In the genomic region with DNA sequence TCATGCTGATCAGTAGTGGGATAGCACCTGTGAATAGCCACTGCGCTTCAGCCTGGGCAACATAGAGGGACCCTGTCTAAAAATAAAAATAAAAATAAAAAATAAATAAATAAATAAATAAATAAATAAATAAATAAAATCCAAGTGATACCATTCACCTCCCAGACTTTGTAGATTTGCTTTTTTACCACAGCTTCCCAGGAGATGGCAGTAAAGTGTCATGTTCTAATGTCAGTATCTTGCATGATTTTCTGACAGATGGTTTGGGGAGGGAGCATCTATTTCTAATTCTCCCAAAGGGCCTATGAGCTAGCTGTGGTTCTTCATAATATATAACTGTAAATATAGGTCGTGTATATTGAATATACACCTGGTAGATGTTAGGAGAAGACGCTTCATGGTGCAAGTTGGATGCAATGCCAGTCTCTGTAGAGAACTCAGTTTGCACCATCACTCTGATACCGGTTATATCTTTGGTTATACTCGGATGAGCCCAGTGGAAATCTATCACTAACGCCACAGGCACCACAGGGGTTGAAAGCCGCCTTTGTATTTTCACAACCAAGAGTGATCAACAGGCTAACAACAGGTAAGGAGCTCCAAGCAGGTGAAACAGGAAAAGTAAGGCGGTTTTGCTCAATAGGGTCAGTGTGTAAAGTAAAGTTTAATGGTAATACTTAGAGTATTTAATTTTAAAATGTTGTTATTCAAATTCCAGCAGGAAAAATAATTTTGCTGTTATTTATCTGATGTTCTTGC, we compare ENCODE assay signal across 8 cellular contexts. TPM values are rescaled to one million over a fixed set of nuclear protein-coding genes. Genes with fewer than 3 reads are reported as not detected.
DNase-seq lines count a peak whose midpoint lies in the region; ATAC-seq and TF ChIP-seq lines count a peak whose summit lies in the region.

No MANE protein-coding gene starts in this region.

- peaks cover 12% of the 10 kb centered on the region for H3K36me3 Mint-ChIP-seq in endodermal cell (ENCODE audit: low read depth)

- no peaks in the 10 kb centered on the region for H3K9me3 ChIP-seq in cardiac muscle cell (ENCODE audit: low read depth)
- H3K9me3 ChIP-seq in right atrium auricular region: no peaks in the 10 kb centered on the region
- H3K9me3 ChIP-seq in MM.1S (replicated peaks; ENCODE audit: insufficient read depth, low read length): no peaks in the 10 kb centered on the region
- no peaks in the 10 kb centered on the region for H3K9me3 ChIP-seq in endodermal cell (ENCODE audit: control insufficient read depth, low read length)

- H3K27me3 ChIP-seq in cardiac muscle cell (no peaks in the 10 kb centered on the region), right atrium auricular region (no peaks in the 10 kb centered on the region), MM.1S (replicated peaks; ENCODE audit: insufficient read depth, low read length) (peaks cover 30% of the 10 kb centered on the region), endodermal cell (ENCODE audit: control insufficient read depth, insufficient read depth, low read length, poor library complexity, severe bottlenecking) (peaks cover 21% of the 10 kb centered on the region)

- H3K4me3 Mint-ChIP-seq in endodermal cell: no peak overlapping the region

- H3K27ac Mint-ChIP-seq in endodermal cell: no peak overlapping the region

- H3K9me3 Mint-ChIP-seq in endodermal cell: no peaks in the 10 kb centered on the region

- no peak overlapping the region for H3K27ac ChIP-seq in cardiac muscle cell
- H3K27ac ChIP-seq in right atrium auricular region: no peak overlapping the region
- H3K27ac ChIP-seq in MM.1S (ENCODE audit: low read length): no peak overlapping the region
- H3K27ac ChIP-seq in endodermal cell (ENCODE audit: low read depth, low read length): no peak overlapping the region

- H3K27me3 Mint-ChIP-seq in endodermal cell (ENCODE audit: insufficient read depth): peaks cover 10% of the 10 kb centered on the region

- DNase-seq in cardiac muscle cell (ENCODE audit: low read depth in 1 of 2, low spot score in 1 of 2) (peak; percentile 49 to 84), right atrium auricular region (ENCODE audit: low spot score) (no peak), MM.1S (peak; percentile 51), RPMI7951 (ENCODE audit: low read depth) (peak; percentile 77), endodermal cell (no peak), mucosa of gallbladder (ENCODE audit: low spot score) (peak; percentile 68)

- H3K4me1 Mint-ChIP-seq in endodermal cell: peaks cover 3% of the 10 kb centered on the region

- peaks cover 4% of the 10 kb centered on the region for H3K4me1 ChIP-seq in cardiac muscle cell (ENCODE audit: low read depth)
- H3K4me1 ChIP-seq in right atrium auricular region: peaks cover 0 to 7% of the 10 kb centered on the region in 2 donors
- 0 out of 2 replicates have a peak, but pooled peaks cover 3% of the 10 kb centered on the region for H3K4me1 ChIP-seq in MM.1S (ENCODE audit: low read length)
- H3K4me1 ChIP-seq in endodermal cell (ENCODE audit: control insufficient read depth, insufficient read depth, low read length): no peaks in the 10 kb centered on the region

- ATAC-seq in HG03280 (IDR thresholded peaks at IDR 0.05; ENCODE audit: unreplicated experiment): no peak
- ATAC-seq in GM21717 (IDR thresholded peaks at IDR 0.05; ENCODE audit: unreplicated experiment): no peak

- no peaks in the 10 kb centered on the region for H3K79me2 ChIP-seq in MM.1S (ENCODE audit: low read length)

- H2AFZ ChIP-seq in MM.1S (ENCODE audit: low read length): no peak overlapping the region

- TF ChIP-seq CTCF in cardiac muscle cell (IDR thresholded peaks at IDR 0.05; ENCODE audit: low read depth, low read length) (peak; percentile 53), right atrium auricular region (IDR thresholded peaks at IDR 0.05) (peak in 1 of 2 donors; percentile 61), MM.1S (IDR thresholded peaks at IDR 0.05; ENCODE audit: low read length) (peak; percentile 37), endodermal cell (conservative IDR thresholded peaks at IDR 0.05) (peak; percentile 73)

- H3K9ac ChIP-seq in MM.1S (ENCODE audit: low read length) (no peak overlapping the region), endodermal cell (ENCODE audit: extremely low read depth, low read length, poor library complexity, severe bottlenecking) (no peak overlapping the region)

- no peaks in the 10 kb centered on the region for H3K36me3 ChIP-seq in cardiac muscle cell
- no peaks in the 10 kb centered on the region for H3K36me3 ChIP-seq in right atrium auricular region
- H3K36me3 ChIP-seq in MM.1S (replicated peaks; ENCODE audit: insufficient read depth, low read length): no peaks in the 10 kb centered on the region
- H3K36me3 ChIP-seq in endodermal cell (ENCODE audit: control insufficient read depth, insufficient read depth, low read length): peaks cover 4% of the 10 kb centered on the region

- H4K20me1 ChIP-seq in MM.1S (ENCODE audit: insufficient read depth, low read length): no peaks in the 10 kb centered on the region

- H3K4me3 ChIP-seq in cardiac muscle cell (no peak overlapping the region), right atrium auricular region (no peak overlapping the region), MM.1S (ENCODE audit: low read length) (no peak overlapping the region), endodermal cell (ENCODE audit: low read length) (no peak overlapping the region)

- 37 to 86% methylated on average over 1 to 8 of the region's 8 CpGs for WGBS in endodermal cell (ENCODE audit: insufficient coverage in 1 of 2, insufficient read length in 1 of 2), 2 experiments

- H3K4me2 ChIP-seq in MM.1S (ENCODE audit: low read depth, low read length): no peak overlapping the region

- H3K9me2 ChIP-seq in MM.1S (replicated peaks; ENCODE audit: insufficient read depth, low read length): no peaks in the 10 kb centered on the region

- no peaks in the 10 kb centered on the region for H3F3A ChIP-seq in MM.1S (ENCODE audit: insufficient read depth, low read length)

RNA-seq across cellular contexts. Expression of a gene that starts 13.9 kb away (rescaled TPM):
- total RNA-seq in cardiac muscle cell (126 and 134 TPM in 2 replicates), right atrium auricular region (10 to 100 TPM; 17.5 to 33.6 TPM), endodermal cell (10 to 100 TPM in 1 of 2 donors, 1 to 10 TPM in 1; 4.1 to 10.6 TPM), mucosa of gallbladder (85.6 TPM)
- 117 and 157 TPM in 2 replicates for polyA plus RNA-seq in cardiac muscle cell
- total RNA-seq in RPMI7951 (2014; rRNA removed; shearing (Covaris generic)): 15.3 and 18.9 TPM in 2 replicates
- polyA plus RNA-seq in endodermal cell (2013, experiment 1 of 2): 395 TPM
- 360 TPM for polyA plus RNA-seq in endodermal cell (2013, experiment 2 of 2)

RNA-seq across cellular contexts. Expression of a gene that starts 18.1 kb away (rescaled TPM):
- total RNA-seq in cardiac muscle cell: 3.7 and 5.1 TPM in 2 replicates
- 6.4 and 8.5 TPM in 2 replicates for polyA plus RNA-seq in cardiac muscle cell
- 1 to 10 TPM; 1.3 to 2.1 TPM for total RNA-seq in right atrium auricular region
- 3.7 and 7.1 TPM in 2 replicates for total RNA-seq in RPMI7951 (2014; rRNA removed; shearing (Covaris generic))
- 10 to 100 TPM; 20.8 to 24.4 TPM for total RNA-seq in endodermal cell
- polyA plus RNA-seq in endodermal cell (2013, experiment 1 of 2): 7.1 TPM
- 5.4 TPM for polyA plus RNA-seq in endodermal cell (2013, experiment 2 of 2)
- total RNA-seq in mucosa of gallbladder: 34.5 TPM

RNA-seq across cellular contexts. Expression of a gene that starts 20.1 kb away (rescaled TPM):
- total RNA-seq in cardiac muscle cell (2.5 TPM in 1 of 2 replicates, not detected in the other), right atrium auricular region (1 to 10 TPM in 1 of 2 donors, not detected in 1; 3.3 TPM), endodermal cell (1 to 10 TPM; 1.3 to 1.5 TPM), mucosa of gallbladder (14.4 TPM)
- polyA plus RNA-seq in cardiac muscle cell: 2.1 and 2.4 TPM in 2 replicates
- total RNA-seq in RPMI7951 (2014; rRNA removed; shearing (Covaris generic)): 1.9 TPM in 1 of 2 replicates, not detected in the other
- not detected for polyA plus RNA-seq in endodermal cell (2013, experiment 1 of 2)
- polyA plus RNA-seq in endodermal cell (2013, experiment 2 of 2): not detected

RNA-seq across cellular contexts. Expression of a gene that starts 25.5 kb away (rescaled TPM):
- 3.5 and 4.2 TPM in 2 replicates for total RNA-seq in cardiac muscle cell
- polyA plus RNA-seq in cardiac muscle cell: 3.2 and 3.7 TPM in 2 replicates
- under 1 TPM in 1 of 2 donors, not detected in 1; 0.51 TPM for total RNA-seq in right atrium auricular region
- total RNA-seq in RPMI7951 (2014; rRNA removed; shearing (Covaris generic)): 0.10 TPM in 1 of 2 replicates, not detected in the other
- total RNA-seq in endodermal cell: 1 to 10 TPM; 1.4 to 2.3 TPM
- polyA plus RNA-seq in endodermal cell (2013, experiment 1 of 2): 26.4 TPM
- polyA plus RNA-seq in endodermal cell (2013, experiment 2 of 2): 19.8 TPM
- 0.12 TPM for total RNA-seq in mucosa of gallbladder

RNA-seq across cellular contexts. Expression of a gene that starts 25.8 kb away (rescaled TPM):
- 2.9 TPM in 1 of 2 replicates, not detected in the other for total RNA-seq in cardiac muscle cell
- polyA plus RNA-seq in cardiac muscle cell: 0.79 TPM in 1 of 2 replicates, not detected in the other
- total RNA-seq in right atrium auricular region: 10 to 100 TPM; 26.1 to 85.4 TPM
- total RNA-seq in RPMI7951 (2014; rRNA removed; shearing (Covaris generic)): not detected in 2 replicates
- total RNA-seq in endodermal cell: not detected
- polyA plus RNA-seq in endodermal cell (2013, experiment 1 of 2): 0.64 TPM
- not detected for polyA plus RNA-seq in endodermal cell (2013, experiment 2 of 2)
- 94.6 TPM for total RNA-seq in mucosa of gallbladder

Comparison
In these comparisons a context has a peak if more than half of its experiments do, and no peak if none do; other contexts are left out.
1. DNase-seq: peak in cardiac muscle cell (2 of 2), MM.1S (single experiment), RPMI7951 (single experiment) and mucosa of gallbladder (single experiment); none in right atrium auricular region (single experiment) and endodermal cell (single experiment).